8 cellular contexts compared by ENCODE assay signal in genomic region chr7:25851332-25852248, GRCh38.
A peak's percentile ranks its signal among the peaks of the same experiment; 100 is the strongest.
DNase-seq lines count a peak whose midpoint lies in the region; ATAC-seq and TF ChIP-seq lines count a peak whose summit lies in the region.

No MANE protein-coding gene starts in this region.

- peak overlapping the region; percentile 55 for H3K27ac Mint-ChIP-seq in activated naive CD8-positive, alpha-beta T cell treated with anti-CD3 and anti-CD28 coated beads, Interleukin-2, amount 50 U/mL, for 24 hours

- H3K9me3 ChIP-seq in heart right ventricle: no peaks in the 10 kb centered on the region

- peaks cover 53% of the 10 kb centered on the region for H3K27me3 Mint-ChIP-seq in activated naive CD8-positive, alpha-beta T cell treated with anti-CD3 and anti-CD28 coated beads, Interleukin-2, amount 50 U/mL, for 24 hours

- peak; percentile 46 for ATAC-seq in GM21367 (IDR thresholded peaks at IDR 0.05; ENCODE audit: unreplicated experiment)
- peak; percentile 56 for ATAC-seq in activated naive CD8-positive, alpha-beta T cell treated with anti-CD3 and anti-CD28 coated beads, Interleukin-2, amount 50 U/mL, for 24 hours
- peak; percentile 70 to 83 (median 76) for ATAC-seq in heart right ventricle
- ATAC-seq in HG02970 (IDR thresholded peaks at IDR 0.05; ENCODE audit: low FRiP score, unreplicated experiment): no peak

- 38 to 39% methylated on average over 34 of the region's 34 CpGs for WGBS in heart right ventricle, 2 donors

- peaks cover 4% of the 10 kb centered on the region for H3K36me3 Mint-ChIP-seq in activated naive CD8-positive, alpha-beta T cell treated with anti-CD3 and anti-CD28 coated beads, Interleukin-2, amount 50 U/mL, for 24 hours (ENCODE audit: low read depth)

- no peaks in the 10 kb centered on the region for H3K9me3 Mint-ChIP-seq in activated naive CD8-positive, alpha-beta T cell treated with anti-CD3 and anti-CD28 coated beads, Interleukin-2, amount 50 U/mL, for 24 hours

- peak overlapping the region in 5 of 10 donors; percentile 17 to 39 (median 25) for H3K4me3 ChIP-seq in heart right ventricle

- H3K27me3 ChIP-seq in heart right ventricle: peaks cover 12 to 70% (median 56%) of the 10 kb centered on the region in 7 donors

- H3K27ac ChIP-seq in heart right ventricle: peak overlapping the region in 7 of 10 donors; percentile 12 to 84 (median 51)

- peak; percentile 71 to 87 (median 83) for TF ChIP-seq CTCF in heart right ventricle (IDR thresholded peaks at IDR 0.05)

- H3K4me1 Mint-ChIP-seq in activated naive CD8-positive, alpha-beta T cell treated with anti-CD3 and anti-CD28 coated beads, Interleukin-2, amount 50 U/mL, for 24 hours: peaks cover 17% of the 10 kb centered on the region

- intact Hi-C loops in heart right ventricle (cut with DNase I): loop anchor here (1.0 to 10.0 kb wide), 17 partner anchors 129 to 1303 kb away; partner anchors contain the start of genes HOXA3 (in 1 of the 10) and HOXA7 (in 1 of the 10)

- in situ Hi-C loops in SK-MEL-5 (cut with HindIII; ENCODE audit: low pct_unique_long_range_greater_than_20kb, low sequenced_read_pairs): no loop called here

- H3K4me3 Mint-ChIP-seq in activated naive CD8-positive, alpha-beta T cell treated with anti-CD3 and anti-CD28 coated beads, Interleukin-2, amount 50 U/mL, for 24 hours: peak overlapping the region; percentile 72

- peaks cover 6 to 77% (median 48%) of the 10 kb centered on the region in 9 donors for H3K4me1 ChIP-seq in heart right ventricle

- DNase-seq in CMK (ENCODE audit: low read depth) (peak; percentile 22), M059J (ENCODE audit: low read depth) (peak; percentile 85), SK-MEL-5 (ENCODE audit: low read depth, low spot score) (peak; percentile 93), heart right ventricle (peak; percentile 81 to 85), pons (ENCODE audit: low spot score) (peak; percentile 88)
- peak; percentile 72 for DNase-seq in activated naive CD8-positive, alpha-beta T cell treated with anti-CD3 and anti-CD28 coated beads, Interleukin-2, amount 50 U/mL, for 24 hours

- no peaks in the 10 kb centered on the region for H3K36me3 ChIP-seq in heart right ventricle

Comparison
In these comparisons a context has a peak if more than half of its experiments do, and no peak if none do; other contexts are left out.
1. DNase-seq: peak in every context shown above with its lines; median percentile 93 in SK-MEL-5; 88 in pons; 85 in M059J; 83 in heart right ventricle; 72 in activated naive CD8-positive, alpha-beta T cell treated with anti-CD3 and anti-CD28 coated beads, Interleukin-2, amount 50 U/mL, for 24 hours; 22 in CMK.